ENCODE assay signal across 21 cellular contexts in genomic region chr22:40759294-40759840, GRCh38.
"Had no signal": no experiment of that assay in that cellular context is flagged by ENCODE, and none has a peak within 500 bp of the region (broad histone marks: within the 10 kb centered on the region; RNA-seq: fewer than 3 reads in every experiment).

No MANE protein-coding gene starts in this region.

- H3K27ac ChIP-seq: adrenal gland, PC-9, SJSA1 had no signal

- H2AFZ ChIP-seq: PC-9 had no signal

- H3K4me3 ChIP-seq: adrenal gland, breast epithelium, K562, PC-9, SJSA1 had no signal

- H3K27me3 Mint-ChIP-seq: activated CD4-positive, alpha-beta memory T cell treated with anti-CD3 and anti-CD28 coated beads for 36 hours; activated CD4-positive, alpha-beta T cell treated with anti-CD3 and anti-CD28 coated beads, Interleukin-2, amount 10 ng/mL, durations not matched to agents 7 days and 5 days; activated naive CD8-positive, alpha-beta T cell treated with anti-CD3 and anti-CD28 coated beads, Interleukin-2, amount 10 ng/mL, durations not matched to agents 7 days and 5 days had no signal

- H3K36me3 Mint-ChIP-seq: activated CD4-positive, alpha-beta memory T cell treated with anti-CD3 and anti-CD28 coated beads for 36 hours; activated naive CD8-positive, alpha-beta T cell treated with anti-CD3 and anti-CD28 coated beads, Interleukin-2, amount 10 ng/mL, durations not matched to agents 7 days and 5 days had no signal

- H3K27ac Mint-ChIP-seq: activated CD4-positive, alpha-beta memory T cell treated with anti-CD3 and anti-CD28 coated beads for 36 hours; activated CD4-positive, alpha-beta T cell treated with anti-CD3 and anti-CD28 coated beads, Interleukin-2, amount 10 ng/mL, durations not matched to agents 7 days and 5 days; activated naive CD8-positive, alpha-beta T cell treated with anti-CD3 and anti-CD28 coated beads, Interleukin-2, amount 10 ng/mL, durations not matched to agents 7 days and 5 days; activated T-cell treated with anti-CD3 and anti-CD28 coated beads, Interleukin-2, amount 50 U/mL, for 72 hours; T-helper 1 cell treated with Interleukin-12 subunit alpha and Interleukin-12 subunit beta and Interleukin-4 antibody, amounts not matched to agents 30 μg/mL and 1 μg/mL, for 36 hours had no signal

- H3K4me3 Mint-ChIP-seq: activated CD4-positive, alpha-beta memory T cell treated with anti-CD3 and anti-CD28 coated beads for 36 hours; activated CD4-positive, alpha-beta T cell treated with anti-CD3 and anti-CD28 coated beads, Interleukin-2, amount 10 ng/mL, durations not matched to agents 7 days and 5 days; activated naive CD8-positive, alpha-beta T cell treated with anti-CD3 and anti-CD28 coated beads, Interleukin-2, amount 10 ng/mL, durations not matched to agents 7 days and 5 days; activated T-cell treated with anti-CD3 and anti-CD28 coated beads, Interleukin-2, amount 50 U/mL, for 72 hours; T-helper 1 cell treated with Interleukin-12 subunit alpha and Interleukin-12 subunit beta and Interleukin-4 antibody, amounts not matched to agents 30 μg/mL and 1 μg/mL, for 36 hours had no signal

- DNase-seq: activated CD4-positive, alpha-beta memory T cell treated with anti-CD3 and anti-CD28 coated beads for 36 hours; activated CD4-positive, alpha-beta T cell treated with anti-CD3 and anti-CD28 coated beads, Interleukin-2, amount 10 ng/mL, durations not matched to agents 7 days and 5 days; activated CD4-positive, CD25-positive, alpha-beta regulatory T cell; activated naive CD4-positive, alpha-beta T cell treated with anti-CD3 and anti-CD28 coated beads, Interleukin-2, amount 50 U/mL, for 16 hours; activated naive CD8-positive, alpha-beta T cell treated with anti-CD3 and anti-CD28 coated beads, Interleukin-2, amount 10 ng/mL, durations not matched to agents 7 days and 5 days; activated T-cell treated with anti-CD3 and anti-CD28 coated beads for 4 hours; activated T-cell treated with anti-CD3 and anti-CD28 coated beads, Interleukin-2, amount 50 U/mL, for 72 hours; Karpas-422; MM.1S; NCI-H1105 treated with DMSO at 0.1 percent for 48 hours; NCI-H1436 treated with DMSO at 0.1 percent for 48 hours; NCI-H187; NCI-H510A treated with DMSO at 0.1 percent for 48 hours; PC-9; RPMI8226; T-helper 9 cell had no signal

- H3K27me3 ChIP-seq: adrenal gland, breast epithelium, SJSA1 had no signal

- H3K9me3 ChIP-seq: adrenal gland, breast epithelium, SJSA1 had no signal

- H3K4me2 ChIP-seq: PC-9 had no signal

- H3K4me1 ChIP-seq: adrenal gland, breast epithelium, SJSA1 had no signal

- ATAC-seq: activated T-cell treated with anti-CD3 and anti-CD28 coated beads, Interleukin-2, amount 50 U/mL, for 72 hours; K562 had no signal

- H3K36me3 ChIP-seq: adrenal gland, breast epithelium, SJSA1 had no signal

- H3K9me3 Mint-ChIP-seq: activated CD4-positive, alpha-beta memory T cell treated with anti-CD3 and anti-CD28 coated beads for 36 hours; activated CD4-positive, alpha-beta T cell treated with anti-CD3 and anti-CD28 coated beads, Interleukin-2, amount 10 ng/mL, durations not matched to agents 7 days and 5 days; activated naive CD8-positive, alpha-beta T cell treated with anti-CD3 and anti-CD28 coated beads, Interleukin-2, amount 10 ng/mL, durations not matched to agents 7 days and 5 days; activated T-cell treated with anti-CD3 and anti-CD28 coated beads, Interleukin-2, amount 50 U/mL, for 72 hours; T-helper 1 cell treated with Interleukin-12 subunit alpha and Interleukin-12 subunit beta and Interleukin-4 antibody, amounts not matched to agents 30 μg/mL and 1 μg/mL, for 36 hours had no signal
